Comparison of ENCODE assay signal across 8 cellular contexts in genomic region chr16:21301168-21301894, GRCh38. TPM values are rescaled to one million over a fixed set of nuclear protein-coding genes. Genes with fewer than 3 reads are reported as not detected.
DNase-seq lines count a peak whose midpoint lies in the region; ATAC-seq, FAIRE-seq and TF ChIP-seq lines count a peak whose summit lies in the region.

No MANE protein-coding gene starts in this region.

- H3K4me3 ChIP-seq in cardiac fibroblast (replicated peaks in 1 of 2; ENCODE audit: low read depth in 2 of 2, low read length in 2 of 2): peak overlapping the region; percentile 82 to 86
- H3K4me3 ChIP-seq in kidney (ENCODE audit: low read length in 2 of 2): peak overlapping the region; percentile 75 to 76

- intact Hi-C loops in kidney (cut with DNase I): no loop called here

- no peaks in the 10 kb centered on the region for H3K9me3 ChIP-seq in kidney (ENCODE audit: control insufficient read depth in 1 of 2, low read length in 2 of 2)

- DNase-seq in activated CD4-positive, CD25-positive, alpha-beta regulatory T cell treated with anti-CD3 and anti-CD28 coated beads, Interleukin-2, amount 50 U/mL, for 72 hours: no peak
- DNase-seq in NCI-H1092 treated with DMSO at 0.1 percent for 48 hours (lab: John Stamatoyannopoulos, UW) (peak; percentile 49), T follicular helper cell (ENCODE audit: low read depth) (peak; percentile 17), cardiac fibroblast (ENCODE audit: low read depth in 2 of 2) (peak; percentile 68 to 77), kidney (peak; percentile 89)
- peak in 3 of 4 experiments; percentile 11 to 50 (median 29) for DNase-seq in stimulated activated CD4-positive, alpha-beta T cell treated with anti-CD3 and anti-CD28 coated beads, Interleukin-1b, Interleukin-23, amount 100 ng/mL, for 24 hours (ENCODE audit: low read depth in 4 of 4, low spot score in 1 of 4)

- peak overlapping the region; percentile 56 to 60 for H3K27ac ChIP-seq in kidney (ENCODE audit: low read depth in 2 of 2, low read length in 2 of 2)

- H3K36me3 ChIP-seq in kidney (ENCODE audit: control insufficient read depth in 1 of 2, insufficient read depth in 2 of 2, low read length in 2 of 2): no peaks in the 10 kb centered on the region

- ATAC-seq in activated CD4-positive, CD25-positive, alpha-beta regulatory T cell treated with anti-CD3 and anti-CD28 coated beads, Interleukin-2, amount 50 U/mL, for 24 hours: peak; percentile 42 to 44
- ATAC-seq in HG02678 (IDR thresholded peaks at IDR 0.05; ENCODE audit: unreplicated experiment): peak; percentile 56

- peak overlapping the region; percentile 53 to 65 for H3K9ac ChIP-seq in kidney (ENCODE audit: low read length in 2 of 2)

- no peak for TF ChIP-seq CTCF in cardiac fibroblast (IDR thresholded peaks at IDR 0.05; ENCODE audit: low read depth, low read length)
- no peak for TF ChIP-seq CTCF in kidney (IDR thresholded peaks at IDR 0.05; ENCODE audit: borderline replicate concordance, extremely low read depth, insufficient read depth)

- no peaks in the 10 kb centered on the region for H3K4me1 ChIP-seq in kidney (ENCODE audit: control insufficient read depth in 1 of 2, insufficient read depth in 1 of 2, low read depth in 1 of 2, low read length in 2 of 2)

- FAIRE-seq in kidney (lab: Jason Lieb, UNC): no peak

RNA-seq across cellular contexts. Expression of gene CRYM, which starts 23.2 kb away (rescaled TPM):
- total RNA-seq in kidney: 5.8 TPM
- 80.9 TPM for polyA plus RNA-seq in kidney (ENCODE audit: insufficient read depth, low read depth, low replicate concordance)
